16 cellular contexts compared by ENCODE assay signal in genomic region chr21:39136711-39137110, GRCh38. TPM values are rescaled to one million over a fixed set of nuclear protein-coding genes. Genes with fewer than 3 reads are reported as not detected.
DNase-seq lines count a peak whose midpoint lies in the region; ATAC-seq, FAIRE-seq and TF ChIP-seq lines count a peak whose summit lies in the region.
"Had no signal": no experiment of that assay in that cellular context is flagged by ENCODE, and none has a peak within 500 bp of the region (broad histone marks: within the 10 kb centered on the region; RNA-seq: fewer than 3 reads in every experiment).

No MANE protein-coding gene starts in this region.

- no peak for TF ChIP-seq POLR2A in A549 (IDR thresholded peaks at IDR 0.05; ENCODE audit: low read length)

- H3K4me3 Mint-ChIP-seq in HFFc6: no peak overlapping the region
- H3K4me3 Mint-ChIP-seq: activated B cell treated with CpG ODN at 0.5 μM for 24 hours; natural killer cell treated with Interleukin-12 subunit alpha and Interleukin-12 subunit beta and Interleukin-15 and Interleukin-18, amount 100 ng/mL, for 72 hours; T-cell had no signal

- POLR2A ChIA-PET in A549 (lab: Yijun Ruan, JAX): no interaction called here

- CTCF ChIA-PET in A549 (lab: Yijun Ruan, JAX): interaction anchor here (1.1 to 3.3 kb wide), 17 partner anchors 11 to 632 kb away, joined by 3 to 27 read pairs (median 6); no protein-coding TSS in a partner anchor

- H3K27ac ChIP-seq in A549: peak overlapping the region; percentile 45 to 83
- H3K27ac ChIP-seq in substantia nigra (ENCODE audit: low read depth, low read length, poor library complexity, severe bottlenecking): no peak overlapping the region
- H3K27ac ChIP-seq: lower lobe of right lung had no signal

- H3K36me3 Mint-ChIP-seq in HFFc6 (ENCODE audit: low read depth): no peaks in the 10 kb centered on the region
- H3K36me3 Mint-ChIP-seq: natural killer cell treated with Interleukin-12 subunit alpha and Interleukin-12 subunit beta and Interleukin-15 and Interleukin-18, amount 100 ng/mL, for 72 hours; T-cell; type B pancreatic cell had no signal

- no peak for DNase-seq in A549 (ENCODE audit: low read depth in 1 of 2, low spot score in 1 of 2)
- peak; percentile 73 for DNase-seq in HFFc6
- DNase-seq in amniotic epithelial cell (ENCODE audit: low read depth): peak; percentile 50
- peak; percentile 50 for DNase-seq in kidney tubule cell (ENCODE audit: low spot score)
- no peak for DNase-seq in Kasumi-1 (lab: John Stamatoyannopoulos, UW)
- no peak for DNase-seq in substantia nigra (lab: John Stamatoyannopoulos, UW)
- DNase-seq: activated B cell treated with CpG ODN at 0.5 μM for 24 hours; activated naive CD4-positive, alpha-beta T cell; effector CD8-positive, alpha-beta T cell; lower lobe of right lung; stimulated activated CD4-positive, alpha-beta T cell treated with anti-CD3 and anti-CD28 coated beads, Interleukin-2, amount 100 ng/mL, for 48 hours; T-cell had no signal

- H3K4me2 ChIP-seq in A549: peak overlapping the region; percentile 40; the same call in 2 of the 3 replicates

- no peaks in the 10 kb centered on the region for H3K9me3 Mint-ChIP-seq in HFFc6
- H3K9me3 Mint-ChIP-seq: activated B cell treated with CpG ODN at 0.5 μM for 24 hours; natural killer cell treated with Interleukin-12 subunit alpha and Interleukin-12 subunit beta and Interleukin-15 and Interleukin-18, amount 100 ng/mL, for 72 hours; T-cell; type B pancreatic cell had no signal

- TF ChIP-seq CTCF in A549 (IDR thresholded peaks at IDR 0.05) (no peak), HFFc6 (IDR thresholded peaks at IDR 0.05) (no peak)

- H3K27me3 Mint-ChIP-seq in HFFc6 (ENCODE audit: insufficient read depth): peaks cover 6% of the 10 kb centered on the region; the same call in 1 of the 2 replicates

- peaks cover 25% of the 10 kb centered on the region for H3K4me1 Mint-ChIP-seq in HFFc6 (ENCODE audit: low read depth)
- H3K4me1 Mint-ChIP-seq: activated B cell treated with CpG ODN at 0.5 μM for 24 hours, T-cell had no signal

- no peak for FAIRE-seq in A549 (lab: Jason Lieb, UNC)

- H3K9me3 ChIP-seq in A549: no peaks in the 10 kb centered on the region
- H3K9me3 ChIP-seq: lower lobe of right lung had no signal

- ATAC-seq in A549 (no peak), GM18861 (IDR thresholded peaks at IDR 0.05; ENCODE audit: unreplicated experiment) (no peak), GM19463 (IDR thresholded peaks at IDR 0.05; ENCODE audit: unreplicated experiment) (no peak)
- ATAC-seq: natural killer cell treated with Interleukin-12 subunit alpha and Interleukin-12 subunit beta and Interleukin-15 and Interleukin-18, amount 100 ng/mL, for 72 hours; T-cell had no signal

- no peak overlapping the region for H3K4me3 ChIP-seq in A549
- H3K4me3 ChIP-seq: lower lobe of right lung had no signal

- H3K27ac Mint-ChIP-seq in HFFc6: peak overlapping the region; percentile 67
- H3K27ac Mint-ChIP-seq: activated B cell treated with CpG ODN at 0.5 μM for 24 hours; natural killer cell treated with Interleukin-12 subunit alpha and Interleukin-12 subunit beta and Interleukin-15 and Interleukin-18, amount 100 ng/mL, for 72 hours; T-cell had no signal

- TF ChIP-seq RAD21 in A549 (conservative IDR thresholded peaks at IDR 0.05 in 1 of 2, IDR thresholded peaks at IDR 0.05 in 1 of 2): no peak

- 89% methylated on average over 3 of the region's 5 CpGs for WGBS in A549 (ENCODE audit: missing lambda C conversion rate)

- peaks cover 17% of the 10 kb centered on the region for H3K4me1 ChIP-seq in A549
- H3K4me1 ChIP-seq: lower lobe of right lung had no signal

- TF ChIP-seq EP300 in A549 (IDR thresholded peaks at IDR 0.05): no peak

TF ChIP-seq in A549, 52 proteins besides CTCF, POLR2A, EP300 and RAD21:
- no peak for TF ChIP-seq TP53 (CRISPR knock-in tag; IDR thresholded peaks at IDR 0.05)
- TF ChIP-seq GATA3 (IDR thresholded peaks at IDR 0.05; ENCODE audit: borderline replicate concordance): no peak
- no peak for TF ChIP-seq FOSL2 (IDR thresholded peaks at IDR 0.05)
- TF ChIP-seq FOSL2 (CRISPR knock-in tag; IDR thresholded peaks at IDR 0.05): no peak
- no peak for TF ChIP-seq HOXB5 (CRISPR knock-in tag; IDR thresholded peaks at IDR 0.05)
- TF ChIP-seq RCOR1 (IDR thresholded peaks at IDR 0.05; ENCODE audit: low read depth, low read length): no peak
TF ChIP-seq in A549: peak in this region for 0.

RNA-seq across cellular contexts. Expression of gene PSMG1, which starts 46.5 kb away (rescaled TPM):
- 84.1 and 95.8 TPM in 2 replicates for polyA plus RNA-seq in A549 (2011; rRNA removed)
- polyA plus RNA-seq in A549 (2012; cell fraction: cytosol; rRNA removed): 61.2 TPM in 2 replicates
- polyA plus RNA-seq in A549 (2012; cell fraction: nucleus; rRNA removed): 13.9 and 21.7 TPM in 2 replicates
- polyA plus RNA-seq in A549 (2017; fragmentation: RNase III; extraction: RNeasy Plus Mini Kit Qiagen cat#74134 plus additional on column Dnase treatment): 96.0 to 102 TPM (median 98.8 TPM) in 3 replicates
- 7.7 and 10.1 TPM in 2 replicates for polyA minus RNA-seq in A549 (2011; rRNA and poly(A)+ RNA removed)
- total RNA-seq in HFFc6 (2021; fragmentation: NEBNext Ultra II Directional; extraction: Animal tissue kit (Norgen Biotek cat#: 25700)): 10 to 100 TPM; 60.8 to 81.9 (median 74.4) TPM

Comparison
In these comparisons a context has a peak if more than half of its experiments do, and no peak if none do; other contexts are left out.
1. DNase-seq: peak in HFFc6 (single experiment), amniotic epithelial cell (single experiment) and kidney tubule cell (single experiment); none in A549 (0 of 2), Kasumi-1 (0 of 2) and substantia nigra (0 of 49).